In the genomic region with DNA sequence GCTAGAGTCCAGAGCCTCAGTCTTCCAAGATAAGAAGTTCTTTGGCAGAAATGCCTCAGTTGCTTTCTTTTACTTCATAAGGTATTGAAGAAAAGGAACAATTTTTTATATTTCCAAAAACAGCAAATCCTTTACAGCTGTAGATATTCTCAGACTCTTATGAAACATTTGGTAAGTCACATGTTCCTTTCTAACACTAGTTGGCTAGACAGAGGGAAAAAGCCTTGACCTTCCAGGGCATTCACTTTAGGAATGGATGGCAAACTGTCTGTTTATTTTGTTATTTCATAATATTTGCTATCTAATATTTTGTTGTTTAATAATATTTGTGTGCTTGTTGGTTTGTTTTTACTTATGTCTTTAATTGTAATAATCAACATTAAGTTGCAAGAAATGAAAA, we compare ENCODE assay signal across 1 cellular context.
TF ChIP-seq lines count a peak whose summit lies in the region.

No MANE protein-coding gene starts in this region.

TF ChIP-seq in HepG2, 621 proteins besides CTCF, POLR2A, EP300 and RAD21 (continued from another document):
- TF ChIP-seq AHR (CRISPR knock-in tag; IDR thresholded peaks at IDR 0.05) (no peak), ELF3 (CRISPR knock-in tag; IDR thresholded peaks at IDR 0.05) (no peak), EED (CRISPR knock-in tag; IDR thresholded peaks at IDR 0.05) (no peak)
